18 cellular contexts compared by ENCODE assay signal in the genomic region with DNA sequence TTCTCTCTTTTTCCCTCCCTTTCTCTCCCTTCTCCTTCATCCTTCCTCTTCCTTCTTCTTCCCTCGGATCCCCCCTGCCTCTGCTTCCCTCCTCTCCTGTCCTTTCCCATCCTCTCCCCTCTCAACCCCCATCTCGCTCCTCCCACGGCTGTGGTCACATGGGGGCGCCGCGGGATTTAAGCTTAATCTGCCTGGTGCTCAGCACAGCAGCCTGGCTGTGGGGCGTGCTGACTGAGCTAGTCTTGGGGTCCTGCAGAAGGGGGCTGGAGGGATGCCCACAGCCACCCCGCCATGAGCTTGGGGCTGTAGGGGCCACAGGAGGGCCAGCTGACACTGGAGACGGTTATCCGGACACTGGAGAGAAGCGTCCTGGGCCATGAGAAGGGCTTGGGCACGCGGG.
"Had no signal": no experiment of that assay in that cellular context is flagged by ENCODE, and none has a peak within 500 bp of the region (broad histone marks: within the 10 kb centered on the region; RNA-seq: fewer than 3 reads in every experiment).

No MANE protein-coding gene starts in this region.

- H3K9me3 ChIP-seq: neutrophil, thoracic aorta, transverse colon had no signal

- H3K27ac ChIP-seq: dorsolateral prefrontal cortex, heart left ventricle, neutrophil, spleen, stomach, thoracic aorta, transverse colon had no signal

- ATAC-seq: heart left ventricle; left lobe of liver; naive thymus-derived CD4-positive, alpha-beta T cell; stimulated activated naive B cell treated with anti-CD40 and anti-IgM and Interleukin-4, amounts not matched to agents 10 μg/mL and 1 μg/mL and 100 μg/mL, for 72 hours had no signal

- H3K4me3 ChIP-seq: heart left ventricle, spleen, stomach, thoracic aorta, transverse colon had no signal

- H3K4me1 ChIP-seq: heart left ventricle, spleen, stomach, transverse colon had no signal

- DNase-seq: cortex of kidney; effector CD8-positive, alpha-beta T cell; heart left ventricle; hippocampal formation; mammary epithelial cell; naive thymus-derived CD4-positive, alpha-beta T cell; spleen; stimulated activated CD4-positive, alpha-beta T cell treated with anti-CD3 and anti-CD28 coated beads, Interleukin-15, amount 100 ng/mL, for 24 hours; stimulated activated CD4-positive, alpha-beta T cell treated with anti-CD3 and anti-CD28 coated beads, Interleukin-1b, Interleukin-23, amount 100 ng/mL, for 48 hours; stimulated activated CD4-positive, alpha-beta T cell treated with anti-CD3 and anti-CD28 coated beads, Interleukin-4, amount 100 ng/mL, for 4 hours; stimulated activated naive B cell treated with anti-CD40 and anti-IgM and Interleukin-4, amounts not matched to agents 10 μg/mL and 1 μg/mL and 100 μg/mL, for 72 hours; stomach; substantia nigra; transverse colon had no signal

- H3K36me3 ChIP-seq: heart left ventricle, neutrophil, spleen, stomach, thoracic aorta, transverse colon had no signal

- H3K27me3 ChIP-seq: stomach, transverse colon had no signal
